Comparison of ENCODE assay signal across 21 cellular contexts in the genomic region with DNA sequence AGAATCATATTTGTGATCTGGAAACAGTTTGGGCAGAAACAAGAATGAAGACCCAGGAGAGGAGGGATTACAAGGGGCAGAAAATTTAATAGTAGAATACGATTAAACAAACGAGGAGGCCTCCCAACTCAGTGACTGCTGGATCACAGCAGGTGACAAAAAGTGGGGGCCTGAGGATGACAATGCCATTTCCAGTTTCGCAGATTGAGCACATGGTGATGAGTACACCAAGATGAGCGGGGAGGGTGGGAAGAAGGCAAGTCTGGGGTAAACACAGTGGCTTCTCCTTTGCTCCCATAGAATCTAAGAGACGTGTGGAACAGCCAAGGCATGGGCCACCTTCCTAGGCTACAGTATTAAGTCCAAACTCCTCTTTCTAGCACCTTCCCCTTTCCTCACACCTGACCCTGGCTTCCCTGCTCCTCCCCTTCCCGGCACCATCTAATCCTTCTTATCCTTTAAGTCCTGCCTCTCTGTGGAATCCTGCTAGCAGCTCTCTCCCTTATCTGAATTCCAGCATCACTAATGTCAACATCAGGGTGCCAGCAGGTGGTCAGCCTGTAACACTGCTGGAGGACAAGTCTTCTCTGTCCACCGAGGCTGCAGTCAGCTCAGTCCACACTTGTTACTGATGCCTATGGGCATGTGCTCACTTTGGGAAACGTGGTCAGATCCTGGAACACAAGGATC. TPM values are rescaled to one million over a fixed set of nuclear protein-coding genes. Genes with fewer than 3 reads are reported as not detected.
DNase-seq lines count a peak whose midpoint lies in the region; ATAC-seq and TF ChIP-seq lines count a peak whose summit lies in the region.
"Had no signal": no experiment of that assay in that cellular context is flagged by ENCODE, and none has a peak within 500 bp of the region (broad histone marks: within the 10 kb centered on the region; RNA-seq: fewer than 3 reads in every experiment).

No MANE protein-coding gene starts in this region.

- H3K27me3 ChIP-seq in upper lobe of right lung (no peaks in the 10 kb centered on the region), colonic mucosa (no peaks in the 10 kb centered on the region)
- H3K27me3 ChIP-seq: adrenal gland; BLaER1 treated with 17β-estradiol and CSF1 and Interleukin-3, amounts not matched to agents 10 nM and 100 nM; tibial nerve had no signal

- ATAC-seq in left colon (peak; percentile 5), upper lobe of right lung (peak; percentile 53), GM21423 (IDR thresholded peaks at IDR 0.05; ENCODE audit: unreplicated experiment) (no peak)
- ATAC-seq: activated CD8-positive, alpha-beta T cell treated with anti-CD3 and anti-CD28 coated beads for 36 hours; activated T-helper 17 cell treated with anti-CD3 and anti-CD28 coated beads, Interleukin-2, amount 50 U/mL, for 72 hours; left cardiac atrium; stimulated activated memory B cell treated with anti-CD40 and anti-IgM and Interleukin-4, amounts not matched to agents 10 μg/mL and 1 μg/mL and 100 μg/mL, for 72 hours had no signal

- no peak overlapping the region for H3K4me3 ChIP-seq in upper lobe of right lung
- H3K4me3 ChIP-seq in colonic mucosa: no peak overlapping the region
- H3K4me3 ChIP-seq: adrenal gland; BLaER1 treated with 17β-estradiol and CSF1 and Interleukin-3, amounts not matched to agents 10 nM and 100 nM; psoas muscle; tibial nerve had no signal

- H3K9me3 ChIP-seq in upper lobe of right lung (no peaks in the 10 kb centered on the region), colonic mucosa (no peaks in the 10 kb centered on the region)
- H3K9me3 ChIP-seq: adrenal gland; BLaER1 treated with 17β-estradiol and CSF1 and Interleukin-3, amounts not matched to agents 10 nM and 100 nM; psoas muscle; tibial nerve had no signal

- DNase-seq in DMS 273 (lab: John Stamatoyannopoulos, UW; ENCODE audit: unreplicated experiment): peak; percentile 33
- DNase-seq in DMS 273 treated with DMSO at 0.1 percent for 48 hours (lab: John Stamatoyannopoulos, UW): no peak
- DNase-seq in NCI-H82 (lab: John Stamatoyannopoulos, UW): peak; percentile 94
- no peak for DNase-seq in left colon
- DNase-seq in upper lobe of right lung: no peak
- no peak for DNase-seq in colonic mucosa
- no peak for DNase-seq in cortex of kidney (lab: John Stamatoyannopoulos, UW)
- DNase-seq: activated CD8-positive, alpha-beta T cell treated with anti-CD3 and anti-CD28 coated beads for 36 hours; adrenal gland; caudate nucleus; Kasumi-1; left cardiac atrium; NCI-H1417 treated with DMSO at 0.1 percent for 48 hours; NCI-H446; psoas muscle; stimulated activated CD4-positive, alpha-beta T cell treated with anti-CD3 and anti-CD28 coated beads, Interleukin-12 subunit alpha, Interleukin-12 subunit beta, amount 100 ng/mL, for 4 hours had no signal

- H3K36me3 ChIP-seq in upper lobe of right lung (no peaks in the 10 kb centered on the region), colonic mucosa (no peaks in the 10 kb centered on the region)
- H3K36me3 ChIP-seq: adrenal gland; BLaER1 treated with 17β-estradiol and CSF1 and Interleukin-3, amounts not matched to agents 10 nM and 100 nM; tibial nerve had no signal

- no peak for TF ChIP-seq CTCF in upper lobe of right lung (IDR thresholded peaks at IDR 0.05)
- no peak for TF ChIP-seq CTCF in colonic mucosa (IDR thresholded peaks at IDR 0.05)

- intact Hi-C loops in left colon (cut with DNase I, micrococcal nuclease) (no loop called here), upper lobe of right lung (cut with DNase I) (loop anchor here (10.0 kb wide), 1 partner anchor 127 kb away; a partner anchor contains a TSS), colonic mucosa (cut with DNase I) (loop anchor here (2.0 kb wide), 1 partner anchor 129 kb away; no protein-coding TSS in a partner anchor)

- H3K4me1 ChIP-seq in upper lobe of right lung (peaks cover 10% of the 10 kb centered on the region), colonic mucosa (peaks cover 5% of the 10 kb centered on the region)
- H3K4me1 ChIP-seq: adrenal gland; BLaER1 treated with 17β-estradiol and CSF1 and Interleukin-3, amounts not matched to agents 10 nM and 100 nM had no signal

- H3K27ac ChIP-seq in upper lobe of right lung: no peak overlapping the region
- no peak overlapping the region for H3K27ac ChIP-seq in colonic mucosa
- H3K27ac ChIP-seq: adrenal gland; BLaER1 treated with 17β-estradiol and CSF1 and Interleukin-3, amounts not matched to agents 10 nM and 100 nM; psoas muscle; tibial nerve had no signal

- H3K9ac ChIP-seq in colonic mucosa (ENCODE audit: low read depth in 2 of 2, low read length in 2 of 2): no peak overlapping the region
- H3K9ac ChIP-seq: BLaER1 treated with 17β-estradiol and CSF1 and Interleukin-3, amounts not matched to agents 10 nM and 100 nM had no signal

RNA-seq across cellular contexts. Expression of a gene that starts 13.5 kb away (rescaled TPM):
- total RNA-seq in left colon (10 to 100 TPM; 18.5 to 27.6 TPM), upper lobe of right lung (5.8 TPM), colonic mucosa (10 to 100 TPM; 14.0 to 18.8 TPM)

RNA-seq across cellular contexts. Expression of a gene that starts 14.4 kb away (rescaled TPM):
- total RNA-seq in left colon (10 to 100 TPM; 37.2 to 37.7 TPM), upper lobe of right lung (38.4 TPM), colonic mucosa (10 to 100 TPM; 32.4 to 45.0 TPM)

RNA-seq across cellular contexts. Expression of a gene that starts 26.7 kb away (rescaled TPM):
- total RNA-seq in left colon (10 to 100 TPM; 19.9 to 20.9 TPM), upper lobe of right lung (20.5 TPM), colonic mucosa (10 to 100 TPM; 16.3 to 18.8 TPM)

Comparison
In these comparisons a context has a peak if more than half of its experiments do, and no peak if none do; other contexts are left out.
1. DNase-seq: peak in DMS 273 (single experiment) and NCI-H82 (single experiment); none in DMS 273 treated with DMSO at 0.1 percent for 48 hours (single experiment), left colon (0 of 2), upper lobe of right lung (single experiment), colonic mucosa (single experiment) and cortex of kidney (single experiment).
2. intact Hi-C loops: an anchor here in upper lobe of right lung (10.0 kb wide) and colonic mucosa (2.0 kb wide); none called in left colon.